1 cellular context compared by ENCODE assay signal in the genomic region with DNA sequence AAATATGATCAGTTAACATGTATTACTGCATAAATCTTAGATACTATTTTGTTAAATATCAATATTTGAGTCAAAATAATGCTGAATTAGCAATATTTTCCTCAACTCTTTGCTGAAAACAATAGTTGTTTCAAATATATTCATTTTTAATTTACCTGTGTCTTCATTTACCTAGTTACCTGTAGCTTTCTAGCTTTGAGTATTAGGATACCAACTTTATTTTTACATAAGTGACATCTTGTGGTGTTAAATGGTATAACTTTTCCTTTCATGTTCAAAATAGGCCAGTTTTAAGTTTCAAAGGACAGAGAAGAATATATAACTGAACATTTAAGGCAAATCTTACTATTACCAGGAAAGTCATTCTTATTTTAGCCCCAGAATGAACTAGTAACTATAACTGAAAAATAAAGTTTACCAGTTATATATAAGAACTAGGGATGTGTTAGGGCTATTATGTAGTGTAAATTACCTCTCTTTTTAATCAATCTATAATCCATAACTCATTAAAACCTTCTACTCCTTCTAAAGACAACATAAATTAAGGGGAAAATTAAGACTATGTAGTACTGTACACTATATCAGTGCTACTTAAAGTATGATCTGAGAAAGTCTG.
TF ChIP-seq lines count a peak whose summit lies in the region.

No MANE protein-coding gene starts in this region.

TF ChIP-seq in WTC11, 78 proteins besides CTCF, POLR2A, EP300 and RAD21 (continued from another document):
- TF ChIP-seq, protein P1, sequence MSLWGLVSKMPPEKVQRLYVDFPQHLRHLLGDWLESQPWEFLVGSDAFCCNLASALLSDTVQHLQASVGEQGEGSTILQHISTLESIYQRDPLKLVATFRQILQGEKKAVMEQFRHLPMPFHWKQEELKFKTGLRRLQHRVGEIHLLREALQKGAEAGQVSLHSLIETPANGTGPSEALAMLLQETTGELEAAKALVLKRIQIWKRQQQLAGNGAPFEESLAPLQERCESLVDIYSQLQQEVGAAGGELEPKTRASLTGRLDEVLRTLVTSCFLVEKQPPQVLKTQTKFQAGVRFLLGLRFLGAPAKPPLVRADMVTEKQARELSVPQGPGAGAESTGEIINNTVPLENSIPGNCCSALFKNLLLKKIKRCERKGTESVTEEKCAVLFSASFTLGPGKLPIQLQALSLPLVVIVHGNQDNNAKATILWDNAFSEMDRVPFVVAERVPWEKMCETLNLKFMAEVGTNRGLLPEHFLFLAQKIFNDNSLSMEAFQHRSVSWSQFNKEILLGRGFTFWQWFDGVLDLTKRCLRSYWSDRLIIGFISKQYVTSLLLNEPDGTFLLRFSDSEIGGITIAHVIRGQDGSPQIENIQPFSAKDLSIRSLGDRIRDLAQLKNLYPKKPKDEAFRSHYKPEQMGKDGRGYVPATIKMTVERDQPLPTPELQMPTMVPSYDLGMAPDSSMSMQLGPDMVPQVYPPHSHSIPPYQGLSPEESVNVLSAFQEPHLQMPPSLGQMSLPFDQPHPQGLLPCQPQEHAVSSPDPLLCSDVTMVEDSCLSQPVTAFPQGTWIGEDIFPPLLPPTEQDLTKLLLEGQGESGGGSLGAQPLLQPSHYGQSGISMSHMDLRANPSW (CRISPR knock-in tag; conservative IDR thresholded peaks at IDR 0.05; ENCODE audit: low read depth): no peak
- TF ChIP-seq, protein P2, sequence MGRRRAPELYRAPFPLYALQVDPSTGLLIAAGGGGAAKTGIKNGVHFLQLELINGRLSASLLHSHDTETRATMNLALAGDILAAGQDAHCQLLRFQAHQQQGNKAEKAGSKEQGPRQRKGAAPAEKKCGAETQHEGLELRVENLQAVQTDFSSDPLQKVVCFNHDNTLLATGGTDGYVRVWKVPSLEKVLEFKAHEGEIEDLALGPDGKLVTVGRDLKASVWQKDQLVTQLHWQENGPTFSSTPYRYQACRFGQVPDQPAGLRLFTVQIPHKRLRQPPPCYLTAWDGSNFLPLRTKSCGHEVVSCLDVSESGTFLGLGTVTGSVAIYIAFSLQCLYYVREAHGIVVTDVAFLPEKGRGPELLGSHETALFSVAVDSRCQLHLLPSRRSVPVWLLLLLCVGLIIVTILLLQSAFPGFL (CRISPR knock-in tag; IDR thresholded peaks at IDR 0.05; ENCODE audit: borderline replicate concordance): no peak
- TF ChIP-seq ZNF416 (CRISPR knock-in tag; IDR thresholded peaks at IDR 0.05) (no peak), KAT7 (CRISPR knock-in tag; IDR thresholded peaks at IDR 0.05; ENCODE audit: borderline replicate concordance) (no peak), ZNF317 (CRISPR knock-in tag; IDR thresholded peaks at IDR 0.05; ENCODE audit: borderline replicate concordance, low read depth) (no peak), ZNF232 (CRISPR knock-in tag; IDR thresholded peaks at IDR 0.05) (no peak), ZNF138 (CRISPR knock-in tag; conservative IDR thresholded peaks at IDR 0.05) (no peak), ATF1 (CRISPR knock-in tag; IDR thresholded peaks at IDR 0.05) (no peak), ZNF263 (CRISPR knock-in tag; IDR thresholded peaks at IDR 0.05; ENCODE audit: low read depth) (no peak), IRF2 (CRISPR knock-in tag; IDR thresholded peaks at IDR 0.05; ENCODE audit: borderline replicate concordance, low read depth) (no peak), ZBTB21 (CRISPR knock-in tag; IDR thresholded peaks at IDR 0.05; ENCODE audit: borderline replicate concordance) (no peak)
- TF ChIP-seq, protein P3, sequence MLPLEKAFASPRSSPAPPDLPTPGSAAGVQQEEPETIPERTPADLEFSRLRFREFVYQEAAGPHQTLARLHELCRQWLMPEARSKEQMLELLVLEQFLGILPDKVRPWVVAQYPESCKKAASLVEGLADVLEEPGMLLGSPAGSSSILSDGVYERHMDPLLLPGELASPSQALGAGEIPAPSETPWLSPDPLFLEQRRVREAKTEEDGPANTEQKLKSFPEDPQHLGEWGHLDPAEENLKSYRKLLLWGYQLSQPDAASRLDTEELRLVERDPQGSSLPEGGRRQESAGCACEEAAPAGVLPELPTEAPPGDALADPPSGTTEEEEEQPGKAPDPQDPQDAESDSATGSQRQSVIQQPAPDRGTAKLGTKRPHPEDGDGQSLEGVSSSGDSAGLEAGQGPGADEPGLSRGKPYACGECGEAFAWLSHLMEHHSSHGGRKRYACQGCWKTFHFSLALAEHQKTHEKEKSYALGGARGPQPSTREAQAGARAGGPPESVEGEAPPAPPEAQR (CRISPR knock-in tag; IDR thresholded peaks at IDR 0.05): no peak
- TF ChIP-seq, protein P4, sequence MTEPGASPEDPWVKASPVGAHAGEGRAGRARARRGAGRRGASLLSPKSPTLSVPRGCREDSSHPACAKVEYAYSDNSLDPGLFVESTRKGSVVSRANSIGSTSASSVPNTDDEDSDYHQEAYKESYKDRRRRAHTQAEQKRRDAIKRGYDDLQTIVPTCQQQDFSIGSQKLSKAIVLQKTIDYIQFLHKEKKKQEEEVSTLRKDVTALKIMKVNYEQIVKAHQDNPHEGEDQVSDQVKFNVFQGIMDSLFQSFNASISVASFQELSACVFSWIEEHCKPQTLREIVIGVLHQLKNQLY (CRISPR knock-in tag; IDR thresholded peaks at IDR 0.05): no peak
- TF ChIP-seq, protein P5, sequence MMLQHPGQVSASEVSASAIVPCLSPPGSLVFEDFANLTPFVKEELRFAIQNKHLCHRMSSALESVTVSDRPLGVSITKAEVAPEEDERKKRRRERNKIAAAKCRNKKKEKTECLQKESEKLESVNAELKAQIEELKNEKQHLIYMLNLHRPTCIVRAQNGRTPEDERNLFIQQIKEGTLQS (CRISPR knock-in tag; conservative IDR thresholded peaks at IDR 0.05): no peak
